8 cellular contexts compared by ENCODE assay signal in the genomic region with DNA sequence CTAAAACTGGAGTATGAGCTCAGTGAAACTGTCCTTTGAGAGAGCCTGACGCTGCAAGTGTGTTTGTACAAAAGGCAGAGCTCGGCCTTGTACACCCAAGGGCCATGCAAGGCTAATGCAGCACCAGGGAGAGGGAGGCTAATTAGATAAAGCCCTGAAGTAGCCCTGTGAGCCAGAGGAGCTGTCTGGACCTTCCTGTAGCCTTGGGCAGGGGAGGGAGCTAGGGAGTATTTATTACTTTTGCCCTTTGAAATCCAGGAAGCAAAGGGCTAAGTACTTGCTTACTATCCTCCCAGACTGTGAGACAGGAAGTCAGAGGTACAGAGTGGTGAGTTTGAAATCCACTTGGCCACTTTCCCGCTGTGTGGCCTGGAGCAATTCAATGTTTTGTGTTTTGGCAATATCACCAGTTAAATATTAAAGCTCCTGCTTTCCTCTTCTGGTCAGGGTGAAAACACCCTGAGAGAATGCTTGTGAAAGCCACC. TPM values are rescaled to one million over a fixed set of nuclear protein-coding genes. Genes with fewer than 3 reads are reported as not detected.
DNase-seq lines count a peak whose midpoint lies in the region; ATAC-seq, FAIRE-seq and TF ChIP-seq lines count a peak whose summit lies in the region.

No MANE protein-coding gene starts in this region.

- peak overlapping the region; percentile 95 to 97 for H3K27ac ChIP-seq in A549
- peak overlapping the region; percentile 99 for H3K27ac ChIP-seq in stomach smooth muscle (ENCODE audit: low read length)

- BruUV-seq in MCF 10A (replicated peaks; lab: Mats Ljungman, UMichigan) = TSS peak; percentile 84

- CTCF ChIA-PET in A549 (lab: Yijun Ruan, JAX) (interaction anchor here (0.5 to 2.3 kb wide), 5 partner anchors 11 to 269 kb away, joined by 3 to 18 read pairs (median 3); a partner anchor contains a TSS), MCF 10A (lab: Yijun Ruan, JAX) (interaction anchor here (0.6 to 2.5 kb wide), 10 partner anchors 11 to 250 kb away, joined by 3 to 24 read pairs (median 3); a partner anchor contains a TSS)

- POLR2A ChIA-PET in A549 (lab: Yijun Ruan, JAX) = interaction anchor here (0.7 to 4.6 kb wide), 10 partner anchors 11 to 251 kb away, joined by 3 to 170 read pairs (median 4); a partner anchor contains a TSS
- POLR2A ChIA-PET in MCF 10A (lab: Yijun Ruan, JAX) = interaction anchor here (0.5 to 6.7 kb wide), 25 partner anchors 8 to 337 kb away, joined by 3 to 331 read pairs (median 4); a partner anchor contains a TSS

- H3K4me1 ChIP-seq in A549 = peaks cover 59% of the 10 kb centered on the region
- peaks cover 24% of the 10 kb centered on the region for H3K4me1 ChIP-seq in stomach smooth muscle (ENCODE audit: control insufficient read depth, insufficient read depth, low read length)

- ATAC-seq in A549 = peak; percentile 77 to 83
- ATAC-seq in GM18505 (IDR thresholded peaks at IDR 0.05; ENCODE audit: unreplicated experiment) = peak; percentile 61
- peak; percentile 49 for ATAC-seq in HG02884 (IDR thresholded peaks at IDR 0.05; ENCODE audit: unreplicated experiment)

- no peak overlapping the region for H3K4me3 ChIP-seq in A549
- H3K4me3 ChIP-seq in stomach smooth muscle (ENCODE audit: low read length in 2 of 2) = peak overlapping the region; percentile 54 to 58

- FAIRE-seq in A549 (lab: Jason Lieb, UNC) = peak; percentile 77

- H3K4me1 Mint-ChIP-seq in MCF 10A (ENCODE audit: insufficient read depth, unreplicated experiment) = peaks cover 21% of the 10 kb centered on the region

- H3K9me3 ChIP-seq in A549 = no peaks in the 10 kb centered on the region
- H3K9me3 ChIP-seq in stomach smooth muscle (ENCODE audit: control insufficient read depth in 2 of 2, low read length in 2 of 2) = no peaks in the 10 kb centered on the region

- TF ChIP-seq RAD21 in A549 (conservative IDR thresholded peaks at IDR 0.05 in 1 of 2, IDR thresholded peaks at IDR 0.05 in 1 of 2) = peak in 1 of 2 experiments; percentile 14; a peak in 3 of 5 replicates

- TF ChIP-seq EP300 in A549 (IDR thresholded peaks at IDR 0.05) = peak; percentile 24 to 71; a peak in 2 of 5 replicates

- WGBS in A549 (ENCODE audit: missing lambda C conversion rate) = 0% methylated on average over 3 of the region's 3 CpGs

- H3K27me3 Mint-ChIP-seq in MCF 10A (ENCODE audit: insufficient read depth, unreplicated experiment) = no peaks in the 10 kb centered on the region

- peak overlapping the region; percentile 96 for H3K27ac Mint-ChIP-seq in MCF 10A (ENCODE audit: low read depth, unreplicated experiment)

- TF ChIP-seq POLR2A in A549 (IDR thresholded peaks at IDR 0.05; ENCODE audit: low read length) = no peak
- TF ChIP-seq POLR2A in GM18505 (IDR thresholded peaks at IDR 0.05; ENCODE audit: borderline replicate concordance, extremely low read depth, insufficient read depth, insufficient read length) = peak; percentile 40

- TF ChIP-seq CTCF in A549 (IDR thresholded peaks at IDR 0.05) (no peak), MCF 10A (IDR thresholded peaks at IDR 0.05; ENCODE audit: unreplicated experiment) (no peak)

- no peaks in the 10 kb centered on the region for H3K27me3 ChIP-seq in stomach smooth muscle (ENCODE audit: control insufficient read depth in 1 of 2, insufficient read depth in 2 of 2, low read length in 2 of 2)

- H3K4me3 Mint-ChIP-seq in MCF 10A (ENCODE audit: unreplicated experiment) = peak overlapping the region; percentile 40

- DNase-seq in A549 (ENCODE audit: low read depth in 1 of 2, low spot score in 1 of 2) = peak; percentile 88 to 94
- peak; percentile 58 for DNase-seq in NOMO-1 treated with DMSO at 0.1 percent for 48 hours (lab: John Stamatoyannopoulos, UW; ENCODE audit: unreplicated experiment)
- DNase-seq in MCF 10A (ENCODE audit: unreplicated experiment) = peak; percentile 95
- peak; percentile 89 for DNase-seq in kidney glomerular epithelial cell (lab: John Stamatoyannopoulos, UW)
- DNase-seq in activated CD4-positive, alpha-beta T cell treated with anti-CD3 and anti-CD28 coated beads, Interleukin-2, amount 50 U/mL, for 48 hours = no peak

- H3K4me2 ChIP-seq in A549 = peak overlapping the region; percentile 80

- no peaks in the 10 kb centered on the region for H3K36me3 ChIP-seq in stomach smooth muscle (ENCODE audit: control insufficient read depth in 2 of 2, insufficient read depth in 2 of 2, low read length in 2 of 2)

- H3K9ac ChIP-seq in stomach smooth muscle (ENCODE audit: low read length in 2 of 2) = peak overlapping the region; percentile 63 to 87

- intact Hi-C loops in MCF 10A (cut with micrococcal nuclease) = loop anchor here (1.0 kb wide), 1 partner anchor 10 kb away; a partner anchor contains a TSS

- no peaks in the 10 kb centered on the region for H3K36me3 Mint-ChIP-seq in MCF 10A (ENCODE audit: insufficient read depth, unreplicated experiment)

- H3K9me3 Mint-ChIP-seq in MCF 10A (ENCODE audit: unreplicated experiment) = no peaks in the 10 kb centered on the region

TF ChIP-seq in A549, 52 proteins besides CTCF, POLR2A, EP300 and RAD21:
- no peak for TF ChIP-seq FOSB (CRISPR knock-in tag; IDR thresholded peaks at IDR 0.05)
- no peak for TF ChIP-seq KDM1A (IDR thresholded peaks at IDR 0.05; ENCODE audit: low read depth)
- TF ChIP-seq, protein P1, sequence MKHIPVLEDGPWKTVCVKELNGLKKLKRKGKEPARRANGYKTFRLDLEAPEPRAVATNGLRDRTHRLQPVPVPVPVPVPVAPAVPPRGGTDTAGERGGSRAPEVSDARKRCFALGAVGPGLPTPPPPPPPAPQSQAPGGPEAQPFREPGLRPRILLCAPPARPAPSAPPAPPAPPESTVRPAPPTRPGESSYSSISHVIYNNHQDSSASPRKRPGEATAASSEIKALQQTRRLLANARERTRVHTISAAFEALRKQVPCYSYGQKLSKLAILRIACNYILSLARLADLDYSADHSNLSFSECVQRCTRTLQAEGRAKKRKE (CRISPR knock-in tag; IDR thresholded peaks at IDR 0.05; ENCODE audit: low read depth) = no peak
- no peak for TF ChIP-seq MAZ (IDR thresholded peaks at IDR 0.05; ENCODE audit: borderline replicate concordance, low read depth, low read length)
- TF ChIP-seq, protein P2, sequence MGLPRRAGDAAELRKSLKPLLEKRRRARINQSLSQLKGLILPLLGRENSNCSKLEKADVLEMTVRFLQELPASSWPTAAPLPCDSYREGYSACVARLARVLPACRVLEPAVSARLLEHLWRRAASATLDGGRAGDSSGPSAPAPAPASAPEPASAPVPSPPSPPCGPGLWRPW (IDR thresholded peaks at IDR 0.05) = no peak
- TF ChIP-seq MAFK (IDR thresholded peaks at IDR 0.05; ENCODE audit: partially characterized antibody) = peak; percentile 1
- TF ChIP-seq HEYL (CRISPR knock-in tag; IDR thresholded peaks at IDR 0.05) = no peak
- peak; percentile 16; the same call in 2 of the 3 replicates for TF ChIP-seq SMC3 (IDR thresholded peaks at IDR 0.05)
- TF ChIP-seq, protein P3, sequence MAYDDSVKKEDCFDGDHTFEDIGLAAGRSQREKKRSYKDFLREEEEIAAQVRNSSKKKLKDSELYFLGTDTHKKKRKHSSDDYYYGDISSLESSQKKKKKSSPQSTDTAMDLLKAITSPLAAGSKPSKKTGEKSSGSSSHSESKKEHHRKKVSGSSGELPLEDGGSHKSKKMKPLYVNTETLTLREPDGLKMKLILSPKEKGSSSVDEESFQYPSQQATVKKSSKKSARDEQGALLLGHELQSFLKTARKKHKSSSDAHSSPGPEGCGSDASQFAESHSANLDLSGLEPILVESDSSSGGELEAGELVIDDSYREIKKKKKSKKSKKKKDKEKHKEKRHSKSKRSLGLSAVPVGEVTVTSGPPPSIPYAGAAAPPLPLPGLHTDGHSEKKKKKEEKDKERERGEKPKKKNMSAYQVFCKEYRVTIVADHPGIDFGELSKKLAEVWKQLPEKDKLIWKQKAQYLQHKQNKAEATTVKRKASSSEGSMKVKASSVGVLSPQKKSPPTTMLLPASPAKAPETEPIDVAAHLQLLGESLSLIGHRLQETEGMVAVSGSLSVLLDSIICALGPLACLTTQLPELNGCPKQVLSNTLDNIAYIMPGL (CRISPR knock-in tag; IDR thresholded peaks at IDR 0.05; ENCODE audit: borderline replicate concordance) = no peak
- peak; percentile 63 to 82; a peak in 3 of 5 replicates for TF ChIP-seq JUN (IDR thresholded peaks at IDR 0.05)
- TF ChIP-seq RARB (CRISPR knock-in tag; IDR thresholded peaks at IDR 0.05) = no peak
- peak; percentile 47 to 78 for TF ChIP-seq CEBPB (IDR thresholded peaks at IDR 0.05)
- TF ChIP-seq, protein P4, sequence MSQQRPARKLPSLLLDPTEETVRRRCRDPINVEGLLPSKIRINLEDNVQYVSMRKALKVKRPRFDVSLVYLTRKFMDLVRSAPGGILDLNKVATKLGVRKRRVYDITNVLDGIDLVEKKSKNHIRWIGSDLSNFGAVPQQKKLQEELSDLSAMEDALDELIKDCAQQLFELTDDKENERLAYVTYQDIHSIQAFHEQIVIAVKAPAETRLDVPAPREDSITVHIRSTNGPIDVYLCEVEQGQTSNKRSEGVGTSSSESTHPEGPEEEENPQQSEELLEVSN (IDR thresholded peaks at IDR 0.05; ENCODE audit: borderline replicate concordance, low read depth) = 0 out of 2 replicates have a peak, but pooled peaks have one; percentile 11
- peak; percentile 54; the same call in 1 of the 2 replicates for TF ChIP-seq GATA3 (IDR thresholded peaks at IDR 0.05; ENCODE audit: borderline replicate concordance)

RNA-seq across cellular contexts. Expression of a gene that starts 10.2 kb away (rescaled TPM):
- 1,975 and 2,571 TPM in 2 replicates for polyA plus RNA-seq in A549 (2011; rRNA removed)
- 906 and 930 TPM in 2 replicates for polyA plus RNA-seq in A549 (2012; cell fraction: cytosol; rRNA removed)
- polyA plus RNA-seq in A549 (2012; cell fraction: nucleus; rRNA removed) = 720 and 982 TPM in 2 replicates
- polyA plus RNA-seq in A549 (2017; fragmentation: RNase III; extraction: RNeasy Plus Mini Kit Qiagen cat#74134 plus additional on column Dnase treatment) = 4,094 to 4,418 TPM (median 4,099 TPM) in 3 replicates
- 1,290 and 1,306 TPM in 2 replicates for polyA minus RNA-seq in A549 (2011; rRNA and poly(A)+ RNA removed)
- 516 and 739 TPM in 2 replicates for total RNA-seq in MCF 10A (2022)

RNA-seq across cellular contexts. Expression of a gene that starts 27.9 kb away (rescaled TPM):
- 0.23 and 0.30 TPM in 2 replicates for polyA plus RNA-seq in A549 (2011; rRNA removed)
- polyA plus RNA-seq in A549 (2012; cell fraction: cytosol; rRNA removed) = 0.05 and 0.09 TPM in 2 replicates
- not detected in 2 replicates for polyA plus RNA-seq in A549 (2012; cell fraction: nucleus; rRNA removed)
- polyA plus RNA-seq in A549 (2017; fragmentation: RNase III; extraction: RNeasy Plus Mini Kit Qiagen cat#74134 plus additional on column Dnase treatment) = 0.12 to 0.17 TPM (median 0.15 TPM) in 3 replicates
- 0.29 TPM in 1 of 2 replicates, not detected in the other for polyA minus RNA-seq in A549 (2011; rRNA and poly(A)+ RNA removed)
- total RNA-seq in MCF 10A (2022) = not detected in 2 replicates

Comparison
In these comparisons a context has a peak if more than half of its experiments do, and no peak if none do; other contexts are left out.
1. DNase-seq: peak in A549 (2 of 2), NOMO-1 treated with DMSO at 0.1 percent for 48 hours (single experiment), MCF 10A (single experiment) and kidney glomerular epithelial cell (single experiment); none in activated CD4-positive, alpha-beta T cell treated with anti-CD3 and anti-CD28 coated beads, Interleukin-2, amount 50 U/mL, for 48 hours (0 of 2).
2. Peak in every context shown above with its lines, with median percentiles within 50 percentile points of each other: ATAC-seq.